ENCODE assay signal across 21 cellular contexts in genomic region chr9:70954607-70955143, GRCh38.
DNase-seq lines count a peak whose midpoint lies in the region; ATAC-seq and TF ChIP-seq lines count a peak whose summit lies in the region.
"Had no signal": no experiment of that assay in that cellular context is flagged by ENCODE, and none has a peak within 500 bp of the region (broad histone marks: within the 10 kb centered on the region; RNA-seq: fewer than 3 reads in every experiment).

No MANE protein-coding gene starts in this region.

- H2AK5ac ChIP-seq in trophoblast cell (ENCODE audit: low read length) = no peak overlapping the region

- H3K9me3 ChIP-seq in PC-9 (ENCODE audit: insufficient read depth, low read depth) = no peaks in the 10 kb centered on the region
- H3K9me3 ChIP-seq in trophoblast cell (ENCODE audit: insufficient read depth, low read depth, low read length) = no peaks in the 10 kb centered on the region
- no peaks in the 10 kb centered on the region for H3K9me3 ChIP-seq in stomach
- H3K9me3 ChIP-seq: esophagus squamous epithelium, mucosa of descending colon, transverse colon had no signal

- TSS peak; percentile 63 for BruUV-seq in PC-9 (replicated peaks; lab: Mats Ljungman, UMichigan)

- H3K9ac ChIP-seq in trophoblast cell (ENCODE audit: low read length) = no peak overlapping the region

- H4K91ac ChIP-seq in trophoblast cell (ENCODE audit: low read depth, low read length) = no peak overlapping the region

- H3K4me1 ChIP-seq in PC-9 (replicated peaks; ENCODE audit: insufficient read depth) (peaks cover 18% of the 10 kb centered on the region), trophoblast cell (ENCODE audit: control insufficient read depth in 1 of 2, insufficient read depth in 2 of 2, low read length in 2 of 2) (peaks cover 6 to 11% of the 10 kb centered on the region in 2 experiments), stomach (no peaks in the 10 kb centered on the region)
- H3K4me1 ChIP-seq: esophagus squamous epithelium, transverse colon had no signal

- no CpG with 5 or more reads among the region's 8 CpGs for WGBS in trophoblast cell (ENCODE audit: extremely low coverage, insufficient coverage, insufficient read length)
- WGBS in stomach, 5 donors = 74 to 81% (median 78%) methylated on average over 8 of the region's 8 CpGs

- no peak overlapping the region for H3K18ac ChIP-seq in trophoblast cell (ENCODE audit: low read length)

- H3K79me1 ChIP-seq in trophoblast cell (ENCODE audit: low read length) = peaks cover 3% of the 10 kb centered on the region

- DNase-seq in ELF-1 (ENCODE audit: low read depth, low spot score) = peak; percentile 22
- DNase-seq in PC-9 = peak in 1 of 2 experiments; percentile 10
- no peak for DNase-seq in fibroblast of villous mesenchyme (ENCODE audit: low read depth)
- peak in 1 of 2 donors; percentile 40 for DNase-seq in trophoblast cell
- no peak for DNase-seq in stomach
- DNase-seq in middle frontal gyrus (ENCODE audit: extremely low spot score, low spot score) = no peak
- no peak for DNase-seq in T-helper 1 cell
- DNase-seq: activated CD4-positive, CD25-positive, alpha-beta regulatory T cell treated with anti-CD3 and anti-CD28 coated beads, Interleukin-2, amount 50 U/mL, for 72 hours; CD8-positive, alpha-beta memory T cell; DMS79 treated with DMSO at 0.1 percent for 48 hours; effector CD4-positive, alpha-beta T cell; esophagus squamous epithelium; Karpas-422; mucosa of descending colon; NCI-H1092 treated with DMSO at 0.1 percent for 48 hours; NCI-H2171; NCI-H774; right cardiac atrium; stimulated activated naive CD4-positive, alpha-beta T cell; transverse colon had no signal

- H3K4ac ChIP-seq in trophoblast cell (ENCODE audit: low read depth, low read length) = no peak overlapping the region

- no peak overlapping the region for H2BK5ac ChIP-seq in trophoblast cell (ENCODE audit: low read depth, low read length, poor library complexity)

- no peak overlapping the region for H3K23ac ChIP-seq in trophoblast cell (ENCODE audit: low read length)

- H2BK12ac ChIP-seq in trophoblast cell (ENCODE audit: low read length) = no peak overlapping the region

- CTCF ChIA-PET in PC-9 (lab: Charles Lee) = no interaction called here

- H3K4me3 ChIP-seq in PC-9 (no peak overlapping the region), fibroblast of villous mesenchyme (ENCODE audit: low read depth, low read length) (peak overlapping the region; percentile 19), trophoblast cell (ENCODE audit: low read depth, low read length) (no peak overlapping the region), stomach (no peak overlapping the region)
- H3K4me3 ChIP-seq: esophagus squamous epithelium, mucosa of descending colon, transverse colon had no signal

- H3K14ac ChIP-seq in trophoblast cell (ENCODE audit: low read length) = no peak overlapping the region

- intact Hi-C loops in PC-9 (cut with micrococcal nuclease; ENCODE audit: unreplicated experiment) (loop anchor here (1.0 to 2.0 kb wide), 2 partner anchors 9 to 536 kb away; no protein-coding TSS in a partner anchor), stomach (cut with DNase I; ENCODE audit: low total_unique reads) (no loop called here)

- H3K36me3 ChIP-seq in PC-9 (ENCODE audit: low read depth) (no peaks in the 10 kb centered on the region), trophoblast cell (ENCODE audit: control insufficient read depth in 1 of 2, insufficient read depth in 2 of 2, low read length in 2 of 2) (no peaks in the 10 kb centered on the region), stomach (no peaks in the 10 kb centered on the region)
- H3K36me3 ChIP-seq: esophagus squamous epithelium, transverse colon had no signal

- POLR2A ChIA-PET in PC-9 (lab: Charles Lee; ENCODE audit: unreplicated experiment) = interaction anchor here (0.7 kb wide), 1 partner anchor 24 kb away, joined by 3 read pairs; no protein-coding TSS in a partner anchor

- no peaks in the 10 kb centered on the region for H3K9me2 ChIP-seq in PC-9 (ENCODE audit: insufficient read depth)

- H4K8ac ChIP-seq in trophoblast cell (ENCODE audit: low read depth, low read length) = no peak overlapping the region

- TF ChIP-seq CTCF in PC-9 (conservative IDR thresholded peaks at IDR 0.05) (no peak), fibroblast of villous mesenchyme (IDR thresholded peaks at IDR 0.05; ENCODE audit: insufficient read depth, low read depth, low read length) (no peak), stomach (IDR thresholded peaks at IDR 0.05) (no peak)

- no peak for TF ChIP-seq EP300 in stomach (IDR thresholded peaks at IDR 0.05)

- H2AFZ ChIP-seq in PC-9 = no peak overlapping the region
- no peak overlapping the region for H2AFZ ChIP-seq in trophoblast cell (ENCODE audit: insufficient read depth, low read length, poor library complexity)

- no peak overlapping the region for H4K12ac ChIP-seq in trophoblast cell (ENCODE audit: low read depth, low read length)

- H4K20me1 ChIP-seq in PC-9 (ENCODE audit: insufficient read depth) = no peaks in the 10 kb centered on the region

- no peak for ATAC-seq in HG02840 (IDR thresholded peaks at IDR 0.05; ENCODE audit: low FRiP score, unreplicated experiment)
- ATAC-seq: mucosa of descending colon, right cardiac atrium had no signal

- H3K79me2 ChIP-seq in PC-9 (ENCODE audit: low read depth) (no peaks in the 10 kb centered on the region), trophoblast cell (ENCODE audit: control insufficient read depth, insufficient read depth, low read length, poor library complexity) (no peaks in the 10 kb centered on the region)

- H3K27ac ChIP-seq in PC-9 = peak overlapping the region; percentile 39
- H3K27ac ChIP-seq in trophoblast cell (ENCODE audit: low read depth, low read length) = peak overlapping the region; percentile 59
- no peak overlapping the region for H3K27ac ChIP-seq in stomach
- H3K27ac ChIP-seq: esophagus squamous epithelium, transverse colon had no signal

- no peak overlapping the region for H2BK120ac ChIP-seq in trophoblast cell (ENCODE audit: insufficient read depth, low read length, poor library complexity)

- H3K27me3 ChIP-seq in PC-9 (ENCODE audit: insufficient read depth, low read depth) (no peaks in the 10 kb centered on the region), trophoblast cell (ENCODE audit: insufficient read depth, low read length) (no peaks in the 10 kb centered on the region), stomach (no peaks in the 10 kb centered on the region)
- H3K27me3 ChIP-seq: esophagus squamous epithelium, transverse colon had no signal

- H3K4me2 ChIP-seq in PC-9 = peak overlapping the region; percentile 17
- peak overlapping the region; percentile 36 for H3K4me2 ChIP-seq in trophoblast cell (ENCODE audit: low read length)

- TF ChIP-seq POLR2A in stomach (IDR thresholded peaks at IDR 0.05) = no peak

- no peaks in the 10 kb centered on the region for H3F3A ChIP-seq in PC-9 (ENCODE audit: insufficient read depth, low read depth)

Comparison
In these comparisons a context has a peak if more than half of its experiments do, and no peak if none do; other contexts are left out.
1. H3K27ac ChIP-seq: peak in PC-9 (single experiment) and trophoblast cell (single experiment); none in stomach (0 of 5).